ENCODE assay signal across 1 cellular context in genomic region chr2:43218550-43219382, GRCh38.
TF ChIP-seq lines count a peak whose summit lies in the region.

No MANE protein-coding gene starts in this region.

TF ChIP-seq in HepG2, 621 proteins besides CTCF, POLR2A, EP300 and RAD21 (continued from another document and continues in another):
- TF ChIP-seq, protein P1, sequence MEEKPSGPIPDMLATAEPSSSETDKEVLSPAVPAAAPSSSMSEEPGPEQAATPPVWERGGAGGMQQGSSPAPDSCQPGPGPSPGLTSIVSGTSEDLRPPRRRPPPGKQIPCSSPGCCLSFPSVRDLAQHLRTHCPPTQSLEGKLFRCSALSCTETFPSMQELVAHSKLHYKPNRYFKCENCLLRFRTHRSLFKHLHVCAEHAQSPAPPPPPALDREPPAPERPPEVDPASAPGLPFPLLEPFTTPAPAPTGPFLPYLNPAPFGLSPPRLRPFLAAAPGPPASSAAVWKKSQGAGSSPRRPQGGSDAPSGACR (CRISPR knock-in tag; IDR thresholded peaks at IDR 0.05) = peak; percentile 80; the same call in 1 of the 2 replicates
- TF ChIP-seq LCORL (IDR thresholded peaks at IDR 0.05) (0 out of 2 replicates have a peak, but pooled peaks have one; percentile 47), LCORL (CRISPR knock-in tag; IDR thresholded peaks at IDR 0.05) (no peak; the same call in 1 of the 2 replicates), ZNF33B (CRISPR knock-in tag; IDR thresholded peaks at IDR 0.05) (no peak), ZNF619 (CRISPR knock-in tag; IDR thresholded peaks at IDR 0.05) (no peak; the same call in 1 of the 2 replicates), CAMTA2 (CRISPR knock-in tag; IDR thresholded peaks at IDR 0.05; ENCODE audit: borderline replicate concordance) (peak; percentile 56; the same call in 1 of the 2 replicates), ZNF749 (CRISPR knock-in tag; IDR thresholded peaks at IDR 0.05; ENCODE audit: borderline replicate concordance) (0 out of 2 replicates have a peak, but pooled peaks have one; percentile 85), JDP2 (CRISPR knock-in tag; IDR thresholded peaks at IDR 0.05; ENCODE audit: borderline replicate concordance) (no peak; the same call in 1 of the 2 replicates), ZBTB10 (CRISPR knock-in tag; IDR thresholded peaks at IDR 0.05; ENCODE audit: borderline replicate concordance) (no peak), ZNF670 (CRISPR knock-in tag; IDR thresholded peaks at IDR 0.05; ENCODE audit: borderline replicate concordance) (no peak), ZFYVE20 (CRISPR knock-in tag; IDR thresholded peaks at IDR 0.05; ENCODE audit: borderline replicate concordance, low read depth) (no peak), RFX3 (CRISPR knock-in tag; IDR thresholded peaks at IDR 0.05) (no peak), ZBTB42 (CRISPR knock-in tag; IDR thresholded peaks at IDR 0.05) (no peak), NAIF1 (CRISPR knock-in tag; IDR thresholded peaks at IDR 0.05; ENCODE audit: borderline replicate concordance) (no peak), RELA (CRISPR knock-in tag; IDR thresholded peaks at IDR 0.05) (no peak), CBX2 (IDR thresholded peaks at IDR 0.05; ENCODE audit: low read depth, low read length) (no peak), CBX2 (CRISPR knock-in tag; IDR thresholded peaks at IDR 0.05; ENCODE audit: low read depth) (no peak), TOPORS (CRISPR knock-in tag; IDR thresholded peaks at IDR 0.05) (no peak), ETV6 (CRISPR knock-in tag; conservative IDR thresholded peaks at IDR 0.05) (no peak), SP2 (CRISPR knock-in tag; IDR thresholded peaks at IDR 0.05) (no peak), CHD2 (IDR thresholded peaks at IDR 0.05; ENCODE audit: low read depth, low read length) (no peak), ZBTB21 (CRISPR knock-in tag; IDR thresholded peaks at IDR 0.05) (no peak), SCMH1 (CRISPR knock-in tag; IDR thresholded peaks at IDR 0.05; ENCODE audit: borderline replicate concordance) (no peak), HNRNPUL1 (IDR thresholded peaks at IDR 0.05; ENCODE audit: low read depth, low read length) (no peak), ZBTB40 (IDR thresholded peaks at IDR 0.05) (peak; percentile 29; the same call in 1 of the 2 replicates), ZBTB40 (CRISPR knock-in tag; IDR thresholded peaks at IDR 0.05) (no peak), ZNF720 (CRISPR knock-in tag; IDR thresholded peaks at IDR 0.05) (no peak), YEATS2 (CRISPR knock-in tag; IDR thresholded peaks at IDR 0.05; ENCODE audit: borderline replicate concordance) (no peak), TBP (CRISPR knock-in tag; IDR thresholded peaks at IDR 0.05) (no peak), HMG20B (CRISPR knock-in tag; conservative IDR thresholded peaks at IDR 0.05) (no peak), ZNF772 (CRISPR knock-in tag; IDR thresholded peaks at IDR 0.05) (no peak), IRF1 (CRISPR knock-in tag; IDR thresholded peaks at IDR 0.05; ENCODE audit: low read depth) (no peak), ATF7 (IDR thresholded peaks at IDR 0.05) (no peak), ATF7 (CRISPR knock-in tag; IDR thresholded peaks at IDR 0.05) (no peak), PRDM10 (CRISPR knock-in tag; IDR thresholded peaks at IDR 0.05; ENCODE audit: low read depth) (0 out of 2 replicates have a peak, but pooled peaks have one; percentile 32), ZNF615 (CRISPR knock-in tag; IDR thresholded peaks at IDR 0.05; ENCODE audit: borderline replicate concordance) (no peak)
- TF ChIP-seq, protein P2, sequence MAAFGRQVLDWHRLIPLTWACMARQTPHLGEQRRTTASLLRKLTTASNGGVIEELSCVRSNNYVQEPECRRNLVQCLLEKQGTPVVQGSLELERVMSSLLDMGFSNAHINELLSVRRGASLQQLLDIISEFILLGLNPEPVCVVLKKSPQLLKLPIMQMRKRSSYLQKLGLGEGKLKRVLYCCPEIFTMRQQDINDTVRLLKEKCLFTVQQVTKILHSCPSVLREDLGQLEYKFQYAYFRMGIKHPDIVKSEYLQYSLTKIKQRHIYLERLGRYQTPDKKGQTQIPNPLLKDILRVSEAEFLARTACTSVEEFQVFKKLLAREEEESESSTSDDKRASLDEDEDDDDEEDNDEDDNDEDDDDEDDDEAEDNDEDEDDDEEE (CRISPR knock-in tag; IDR thresholded peaks at IDR 0.05) = no peak
- TF ChIP-seq, protein P3, sequence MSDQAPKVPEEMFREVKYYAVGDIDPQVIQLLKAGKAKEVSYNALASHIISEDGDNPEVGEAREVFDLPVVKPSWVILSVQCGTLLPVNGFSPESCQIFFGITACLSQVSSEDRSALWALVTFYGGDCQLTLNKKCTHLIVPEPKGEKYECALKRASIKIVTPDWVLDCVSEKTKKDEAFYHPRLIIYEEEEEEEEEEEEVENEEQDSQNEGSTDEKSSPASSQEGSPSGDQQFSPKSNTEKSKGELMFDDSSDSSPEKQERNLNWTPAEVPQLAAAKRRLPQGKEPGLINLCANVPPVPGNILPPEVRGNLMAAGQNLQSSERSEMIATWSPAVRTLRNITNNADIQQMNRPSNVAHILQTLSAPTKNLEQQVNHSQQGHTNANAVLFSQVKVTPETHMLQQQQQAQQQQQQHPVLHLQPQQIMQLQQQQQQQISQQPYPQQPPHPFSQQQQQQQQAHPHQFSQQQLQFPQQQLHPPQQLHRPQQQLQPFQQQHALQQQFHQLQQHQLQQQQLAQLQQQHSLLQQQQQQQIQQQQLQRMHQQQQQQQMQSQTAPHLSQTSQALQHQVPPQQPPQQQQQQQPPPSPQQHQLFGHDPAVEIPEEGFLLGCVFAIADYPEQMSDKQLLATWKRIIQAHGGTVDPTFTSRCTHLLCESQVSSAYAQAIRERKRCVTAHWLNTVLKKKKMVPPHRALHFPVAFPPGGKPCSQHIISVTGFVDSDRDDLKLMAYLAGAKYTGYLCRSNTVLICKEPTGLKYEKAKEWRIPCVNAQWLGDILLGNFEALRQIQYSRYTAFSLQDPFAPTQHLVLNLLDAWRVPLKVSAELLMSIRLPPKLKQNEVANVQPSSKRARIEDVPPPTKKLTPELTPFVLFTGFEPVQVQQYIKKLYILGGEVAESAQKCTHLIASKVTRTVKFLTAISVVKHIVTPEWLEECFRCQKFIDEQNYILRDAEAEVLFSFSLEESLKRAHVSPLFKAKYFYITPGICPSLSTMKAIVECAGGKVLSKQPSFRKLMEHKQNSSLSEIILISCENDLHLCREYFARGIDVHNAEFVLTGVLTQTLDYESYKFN (CRISPR knock-in tag; conservative IDR thresholded peaks at IDR 0.05) = no peak
- TF ChIP-seq, protein P4, sequence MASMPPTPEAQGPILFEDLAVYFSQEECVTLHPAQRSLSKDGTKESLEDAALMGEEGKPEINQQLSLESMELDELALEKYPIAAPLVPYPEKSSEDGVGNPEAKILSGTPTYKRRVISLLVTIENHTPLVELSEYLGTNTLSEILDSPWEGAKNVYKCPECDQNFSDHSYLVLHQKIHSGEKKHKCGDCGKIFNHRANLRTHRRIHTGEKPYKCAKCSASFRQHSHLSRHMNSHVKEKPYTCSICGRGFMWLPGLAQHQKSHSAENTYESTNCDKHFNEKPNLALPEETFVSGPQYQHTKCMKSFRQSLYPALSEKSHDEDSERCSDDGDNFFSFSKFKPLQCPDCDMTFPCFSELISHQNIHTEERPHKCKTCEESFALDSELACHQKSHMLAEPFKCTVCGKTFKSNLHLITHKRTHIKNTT (CRISPR knock-in tag; IDR thresholded peaks at IDR 0.05) = no peak
